ENCODE assay signal across 8 cellular contexts in genomic region chr1:40404670-40405462, GRCh38. TPM values are rescaled to one million over a fixed set of nuclear protein-coding genes. Genes with fewer than 3 reads are reported as not detected.
DNase-seq lines count a peak whose midpoint lies in the region; ATAC-seq and TF ChIP-seq lines count a peak whose summit lies in the region.

No MANE protein-coding gene starts in this region.

- intact Hi-C loops in left lung (cut with DNase I), result loop anchor here in 1 of 2 donors (10.0 kb wide), 1 partner anchor 250 kb away; no protein-coding TSS in a partner anchor
- intact Hi-C loops in upper lobe of right lung (cut with DNase I), result loop anchor here (10.0 kb wide), 1 partner anchor 260 kb away; no protein-coding TSS in a partner anchor

- H3K4me3 Mint-ChIP-seq in central memory CD8-positive, alpha-beta T cell, result peak overlapping the region; percentile 41

- ATAC-seq in RWPE2 (ENCODE audit: low read depth), result no peak
- ATAC-seq in central memory CD8-positive, alpha-beta T cell (replicated peaks; ENCODE audit: extremely low read depth, poor library complexity, severe bottlenecking), result peak; percentile 75
- peak; percentile 89 for ATAC-seq in left lung
- peak; percentile 81 for ATAC-seq in upper lobe of right lung

- no peaks in the 10 kb centered on the region for H3K9me3 Mint-ChIP-seq in central memory CD8-positive, alpha-beta T cell

- TF ChIP-seq CTCF in RWPE2 (IDR thresholded peaks at IDR 0.05; ENCODE audit: poor library complexity, severe bottlenecking) (peak; percentile 90), left lung (IDR thresholded peaks at IDR 0.05) (peak; percentile 79 to 81), upper lobe of right lung (IDR thresholded peaks at IDR 0.05) (peak; percentile 88)

- no peaks in the 10 kb centered on the region for H3K27me3 ChIP-seq in RWPE2 (ENCODE audit: insufficient read depth, poor library complexity, severe bottlenecking)
- H3K27me3 ChIP-seq in left lung, result no peaks in the 10 kb centered on the region
- H3K27me3 ChIP-seq in upper lobe of right lung, result no peaks in the 10 kb centered on the region

- H3K4me1 Mint-ChIP-seq in central memory CD8-positive, alpha-beta T cell, result peaks cover 43% of the 10 kb centered on the region

- peak; percentile 44 for DNase-seq in activated CD4-positive, alpha-beta T cell treated with anti-CD3 and anti-CD28 coated beads for 48 hours
- no peak for DNase-seq in activated CD4-positive, alpha-beta T cell treated with anti-CD3 and anti-CD28 coated beads, Interleukin-2, amount 50 U/mL, for 48 hours
- DNase-seq in LHCN-M2 (ENCODE audit: low read depth) (peak; percentile 57), RWPE2 (ENCODE audit: low spot score) (no peak), left lung (no peak), upper lobe of right lung (no peak), occipital lobe (lab: John Stamatoyannopoulos, UW) (no peak)
- peak in 1 of 2 donors; percentile 41 for DNase-seq in central memory CD8-positive, alpha-beta T cell (ENCODE audit: low spot score in 2 of 2)

- H3K36me3 Mint-ChIP-seq in central memory CD8-positive, alpha-beta T cell (ENCODE audit: insufficient read depth), result peaks cover 39% of the 10 kb centered on the region

- H3K36me3 ChIP-seq in RWPE2 (ENCODE audit: low read depth), result 0 out of 2 replicates have a peak, but pooled peaks cover 1% of the 10 kb centered on the region
- peaks cover 0 to 30% of the 10 kb centered on the region in 2 donors for H3K36me3 ChIP-seq in left lung
- H3K36me3 ChIP-seq in upper lobe of right lung, result peaks cover 21% of the 10 kb centered on the region

- H3K9me3 ChIP-seq in RWPE2 (ENCODE audit: severe bottlenecking) (no peaks in the 10 kb centered on the region), left lung (no peaks in the 10 kb centered on the region), upper lobe of right lung (no peaks in the 10 kb centered on the region)

- H3K27ac Mint-ChIP-seq in central memory CD8-positive, alpha-beta T cell (ENCODE audit: low read depth), result peak overlapping the region; percentile 88

- H3K4me1 ChIP-seq in RWPE2 (ENCODE audit: insufficient read depth, poor library complexity, severe bottlenecking), result peaks cover 3% of the 10 kb centered on the region
- H3K4me1 ChIP-seq in left lung, result peaks cover 0 to 48% of the 10 kb centered on the region in 2 donors
- peaks cover 10% of the 10 kb centered on the region for H3K4me1 ChIP-seq in upper lobe of right lung

- no peak overlapping the region for H3K27ac ChIP-seq in RWPE2 (ENCODE audit: poor library complexity, severe bottlenecking)
- no peak overlapping the region for H3K27ac ChIP-seq in left lung
- H3K27ac ChIP-seq in upper lobe of right lung, result no peak overlapping the region

- H3K27me3 Mint-ChIP-seq in central memory CD8-positive, alpha-beta T cell, result no peaks in the 10 kb centered on the region

- H3K4me3 ChIP-seq in RWPE2 (ENCODE audit: severe bottlenecking) (no peak overlapping the region), left lung (no peak overlapping the region), upper lobe of right lung (peak overlapping the region; percentile 3)

RNA-seq across cellular contexts. Expression of gene SMAP2, which starts 31.3 kb away (rescaled TPM):
- total RNA-seq in LHCN-M2 (2014; rRNA removed), result 34.9 and 35.1 TPM in 2 replicates
- polyA plus RNA-seq in LHCN-M2 (2012), result 20.3 TPM
- 10 to 100 TPM; 39.8 to 77.3 TPM for total RNA-seq in left lung
- total RNA-seq in upper lobe of right lung, result 55.3 TPM
- 24.6 TPM for total RNA-seq in occipital lobe

RNA-seq across cellular contexts. Expression of gene ZFP69B, which starts 45.4 kb away (rescaled TPM):
- total RNA-seq in LHCN-M2 (2014; rRNA removed), result 4.9 and 6.8 TPM in 2 replicates
- polyA plus RNA-seq in LHCN-M2 (2012), result 1.6 TPM
- 1 to 10 TPM; 2.3 to 2.5 TPM for total RNA-seq in left lung
- 1.3 TPM for total RNA-seq in upper lobe of right lung
- 22.0 TPM for total RNA-seq in occipital lobe

Comparison
In these comparisons a context has a peak if more than half of its experiments do, and no peak if none do; other contexts are left out.
1. DNase-seq: peak in activated CD4-positive, alpha-beta T cell treated with anti-CD3 and anti-CD28 coated beads for 48 hours (single experiment) and LHCN-M2 (single experiment); none in activated CD4-positive, alpha-beta T cell treated with anti-CD3 and anti-CD28 coated beads, Interleukin-2, amount 50 U/mL, for 48 hours (0 of 2), RWPE2 (single experiment), left lung (0 of 2), upper lobe of right lung (single experiment) and occipital lobe (single experiment).
2. Peak in every context shown above with its lines, with median percentiles within 50 percentile points of each other: CTCF ChIP-seq.